Comparison of ENCODE assay signal across 9 cellular contexts in the genomic region with DNA sequence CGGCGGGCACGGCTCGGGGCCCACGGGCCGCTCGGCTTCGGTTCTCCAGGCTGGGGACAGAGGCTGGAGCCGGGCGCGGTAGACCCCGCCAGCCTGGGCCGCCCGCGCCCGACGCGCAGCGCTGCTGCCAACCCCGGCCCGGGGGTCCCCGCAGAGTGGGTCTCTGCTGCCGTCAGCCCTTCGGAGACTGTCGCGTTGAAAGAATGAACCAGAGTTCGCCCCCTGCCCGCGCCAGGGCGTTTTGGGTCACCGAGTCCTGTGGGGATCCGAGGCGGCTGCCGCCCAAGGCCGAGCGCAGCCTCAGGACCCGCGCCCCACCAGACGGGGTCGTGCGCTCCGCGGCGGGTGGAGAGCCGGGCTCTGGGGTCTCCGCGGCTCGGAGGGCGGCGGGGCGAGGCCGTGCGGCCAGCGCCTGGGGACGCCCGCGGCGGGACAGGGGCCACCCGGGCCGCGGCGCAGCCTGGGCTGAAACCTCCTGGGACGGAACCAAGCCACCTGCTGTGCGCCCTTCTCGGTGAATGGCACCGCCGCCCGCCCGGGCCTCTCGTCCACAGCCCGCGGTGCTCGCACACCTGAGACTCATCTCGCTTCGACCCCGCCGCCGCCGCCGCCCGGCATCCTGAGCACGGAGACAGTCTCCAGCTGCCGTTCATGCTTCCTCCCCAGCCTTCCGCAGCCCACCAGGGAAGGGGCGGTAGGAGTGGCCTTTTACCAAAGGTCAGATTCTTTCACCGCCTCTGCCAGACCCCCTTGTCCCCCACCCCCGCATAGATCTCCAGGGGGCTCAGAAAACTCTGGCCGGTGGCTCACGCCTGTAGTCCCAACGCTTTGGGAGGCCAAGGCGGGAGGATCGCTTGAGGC. TPM values are rescaled to one million over a fixed set of nuclear protein-coding genes. Genes with fewer than 3 reads are reported as not detected.
DNase-seq lines count a peak whose midpoint lies in the region; ATAC-seq, FAIRE-seq and TF ChIP-seq lines count a peak whose summit lies in the region.
"Had no signal": no experiment of that assay in that cellular context is flagged by ENCODE, and none has a peak within 500 bp of the region (broad histone marks: within the 10 kb centered on the region; RNA-seq: fewer than 3 reads in every experiment).

No MANE protein-coding gene starts in this region.

- H3K27ac ChIP-seq in SK-N-SH (ENCODE audit: low read depth in 2 of 2, low read length in 1 of 2) (no peak overlapping the region), small intestine (ENCODE audit: low read depth in 1 of 2, low read length in 1 of 2) (no peak overlapping the region)

- 56% methylated on average over 25 of the region's 92 CpGs for WGBS in SK-N-SH (ENCODE audit: low lambda C conversion rate)
- WGBS in small intestine, 3 donors, result 4 to 9% (median 5%) methylated on average over 34 to 92 of the region's 92 CpGs

- no peak; the same call in 2 of the 3 replicates for ATAC-seq in SK-N-SH treated with all-trans-retinoic acid at 6 μM for 48 hours
- ATAC-seq in activated T-helper 17 cell treated with anti-CD3 and anti-CD28 coated beads, Interleukin-2, amount 50 U/mL, for 72 hours (replicated peaks), result peak; percentile 19
- ATAC-seq in HG02885 (IDR thresholded peaks at IDR 0.05; ENCODE audit: poor library complexity, unreplicated experiment), result no peak

- peaks cover 6% of the 10 kb centered on the region for H3K4me1 Mint-ChIP-seq in activated T-helper 17 cell treated with anti-CD3 and anti-CD28 coated beads, Interleukin-2, amount 50 U/mL, for 72 hours

- peak overlapping the region; percentile 52; the same call in 1 of the 2 replicates for H2AFZ ChIP-seq in SK-N-SH (ENCODE audit: low read depth)

- H3K27me3 Mint-ChIP-seq in activated T-helper 17 cell treated with anti-CD3 and anti-CD28 coated beads, Interleukin-2, amount 50 U/mL, for 72 hours, result peaks cover 5% of the 10 kb centered on the region

- H3K36me3 ChIP-seq in SK-N-SH (replicated peaks in 1 of 2; ENCODE audit: control insufficient read depth in 1 of 2, insufficient read depth in 2 of 2, low read length in 1 of 2) (peaks cover 7 to 26% of the 10 kb centered on the region in 2 experiments), small intestine (ENCODE audit: control insufficient read depth in 2 of 2, insufficient read depth in 2 of 2, low read length in 2 of 2) (peaks cover 13% of the 10 kb centered on the region in 2 donors)

- no peak for TF ChIP-seq RAD21 in SK-N-SH (IDR thresholded peaks at IDR 0.05; ENCODE audit: low read length)

- H3K27ac Mint-ChIP-seq in activated T-helper 17 cell treated with anti-CD3 and anti-CD28 coated beads, Interleukin-2, amount 50 U/mL, for 72 hours, result peak overlapping the region; percentile 34

- peak; percentile 68 for DNase-seq in SK-N-SH
- DNase-seq in small intestine, result no peak
- no peak for DNase-seq in NCI-H345 treated with DMSO at 0.1 percent for 48 hours (lab: John Stamatoyannopoulos, UW; ENCODE audit: unreplicated experiment)
- DNase-seq in NCI-H1105 treated with DMSO at 0.1 percent for 48 hours (lab: John Stamatoyannopoulos, UW), result no peak

- H3K4me3 Mint-ChIP-seq in activated T-helper 17 cell treated with anti-CD3 and anti-CD28 coated beads, Interleukin-2, amount 50 U/mL, for 72 hours, result peak overlapping the region; percentile 63

- H3K9me2 ChIP-seq in SK-N-SH, result no peaks in the 10 kb centered on the region

- CTCF ChIA-PET in SK-N-SH (lab: Yijun Ruan, JAX), result interaction anchor here (0.6 to 5.7 kb wide), 4 partner anchors 12 to 152 kb away, joined by 3 to 30 read pairs (median 18); no protein-coding TSS in a partner anchor

- TF ChIP-seq EP300 in SK-N-SH (IDR thresholded peaks at IDR 0.05; ENCODE audit: borderline replicate concordance in 1 of 2, low read depth in 1 of 2, low read length in 1 of 2), result no peak

- H3F3A ChIP-seq in SK-N-SH (replicated peaks; ENCODE audit: insufficient read depth), result peaks cover 18% of the 10 kb centered on the region

- peak overlapping the region; percentile 55 to 69 for H3K4me3 ChIP-seq in SK-N-SH (ENCODE audit: low read depth in 2 of 2, low read length in 1 of 2)
- peak overlapping the region; percentile 31 for H3K4me3 ChIP-seq in iPS-11a (ENCODE audit: low read depth, low read length)
- peak overlapping the region; percentile 26 to 64 for H3K4me3 ChIP-seq in small intestine (ENCODE audit: low read depth in 1 of 2, low read length in 2 of 2)

- no peaks in the 10 kb centered on the region for H3K9me3 Mint-ChIP-seq in activated T-helper 17 cell treated with anti-CD3 and anti-CD28 coated beads, Interleukin-2, amount 50 U/mL, for 72 hours

- H3K36me3 Mint-ChIP-seq in activated T-helper 17 cell treated with anti-CD3 and anti-CD28 coated beads, Interleukin-2, amount 50 U/mL, for 72 hours (ENCODE audit: low read depth), result peaks cover 29% of the 10 kb centered on the region

- peak overlapping the region; percentile 82 for H3K4me2 ChIP-seq in SK-N-SH

- no peaks in the 10 kb centered on the region for H3K27me3 ChIP-seq in SK-N-SH (ENCODE audit: insufficient read depth)
- H3K27me3 ChIP-seq in small intestine (ENCODE audit: control insufficient read depth in 2 of 2, insufficient read depth in 2 of 2, low read length in 2 of 2), result peaks cover 6 to 7% of the 10 kb centered on the region in 2 donors

- no peak for FAIRE-seq in small intestine (lab: Jason Lieb, UNC)
- FAIRE-seq: G401.6 had no signal

- H3K9me3 ChIP-seq in SK-N-SH (no peaks in the 10 kb centered on the region), small intestine (ENCODE audit: control insufficient read depth, low read depth) (no peaks in the 10 kb centered on the region)

- H3K9ac ChIP-seq in SK-N-SH, result no peak overlapping the region

- POLR2A ChIA-PET in SK-N-SH (lab: Yijun Ruan, JAX), result interaction anchor here (0.9 to 3.4 kb wide), 5 partner anchors 9 to 49 kb away, joined by 4 to 14 read pairs (median 4); a partner anchor contains a TSS

- H3K4me1 ChIP-seq in SK-N-SH (ENCODE audit: control insufficient read depth in 1 of 2, insufficient read depth in 2 of 2, low read depth in 1 of 2, low read length in 1 of 2) (peaks cover 0 to 27% of the 10 kb centered on the region in 2 experiments; a peak in 2 of 4 replicates), small intestine (ENCODE audit: control insufficient read depth in 2 of 2, insufficient read depth in 1 of 2, low read depth in 1 of 2, low read length in 1 of 2) (peaks cover 0 to 2% of the 10 kb centered on the region in 2 donors)

- TF ChIP-seq CTCF in SK-N-SH (IDR thresholded peaks at IDR 0.05), result no peak

- 0 out of 2 replicates have a peak, but pooled peaks cover 4% of the 10 kb centered on the region for H4K20me1 ChIP-seq in SK-N-SH (ENCODE audit: insufficient read depth)

- no peaks in the 10 kb centered on the region for H3K79me2 ChIP-seq in SK-N-SH (ENCODE audit: insufficient read depth)

TF ChIP-seq in SK-N-SH, 30 proteins besides CTCF, POLR2A, EP300 and RAD21 (continues in another document):
- TF ChIP-seq TAF1 (IDR thresholded peaks at IDR 0.05; ENCODE audit: borderline replicate concordance, low read depth, low read length) (no peak), MEF2A (IDR thresholded peaks at IDR 0.05; ENCODE audit: borderline replicate concordance, low read depth) (no peak), FOXJ3 (CRISPR knock-in tag; IDR thresholded peaks at IDR 0.05) (no peak), RFX5 (IDR thresholded peaks at IDR 0.05; ENCODE audit: low read length) (no peak), TEAD4 (IDR thresholded peaks at IDR 0.05; ENCODE audit: borderline replicate concordance, insufficient read depth) (no peak), JUND (IDR thresholded peaks at IDR 0.05) (no peak)

TF ChIP-seq in SK-N-SH treated with all-trans-retinoic acid at 6 μM for 48 hours, 23 proteins besides CTCF, POLR2A, EP300 and RAD21 (continues in another document):
- TF ChIP-seq ZNF8 (CRISPR knock-in tag; IDR thresholded peaks at IDR 0.05) (no peak), ARNTL (CRISPR knock-in tag; IDR thresholded peaks at IDR 0.05; ENCODE audit: borderline replicate concordance, low read depth) (no peak), PPARA (CRISPR knock-in tag; IDR thresholded peaks at IDR 0.05; ENCODE audit: borderline replicate concordance) (no peak), TOX (CRISPR knock-in tag; IDR thresholded peaks at IDR 0.05; ENCODE audit: borderline replicate concordance) (no peak)
- TF ChIP-seq, protein P1, sequence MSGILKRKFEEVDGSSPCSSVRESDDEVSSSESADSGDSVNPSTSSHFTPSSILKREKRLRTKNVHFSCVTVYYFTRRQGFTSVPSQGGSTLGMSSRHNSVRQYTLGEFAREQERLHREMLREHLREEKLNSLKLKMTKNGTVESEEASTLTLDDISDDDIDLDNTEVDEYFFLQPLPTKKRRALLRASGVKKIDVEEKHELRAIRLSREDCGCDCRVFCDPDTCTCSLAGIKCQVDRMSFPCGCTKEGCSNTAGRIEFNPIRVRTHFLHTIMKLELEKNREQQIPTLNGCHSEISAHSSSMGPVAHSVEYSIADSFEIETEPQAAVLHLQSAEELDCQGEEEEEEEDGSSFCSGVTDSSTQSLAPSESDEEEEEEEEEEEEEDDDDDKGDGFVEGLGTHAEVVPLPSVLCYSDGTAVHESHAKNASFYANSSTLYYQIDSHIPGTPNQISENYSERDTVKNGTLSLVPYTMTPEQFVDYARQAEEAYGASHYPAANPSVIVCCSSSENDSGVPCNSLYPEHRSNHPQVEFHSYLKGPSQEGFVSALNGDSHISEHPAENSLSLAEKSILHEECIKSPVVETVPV (CRISPR knock-in tag; IDR thresholded peaks at IDR 0.05), result no peak

RNA-seq across cellular contexts. Expression of a gene that starts 0.7 kb away (rescaled TPM):
- polyA plus RNA-seq in SK-N-SH (2012; rRNA removed) (0.81 and 0.84 TPM in 2 replicates), small intestine (under 1 TPM; 0.27 to 0.70 (median 0.45) TPM)
- 0.54 and 0.58 TPM in 2 replicates for polyA plus RNA-seq in SK-N-SH (2012; cell fraction: cytosol; rRNA removed)
- 1.7 and 1.8 TPM in 2 replicates for polyA plus RNA-seq in SK-N-SH (2012; cell fraction: nucleus; rRNA removed)
- total RNA-seq in activated T-helper 17 cell treated with anti-CD3 and anti-CD28 coated beads, Interleukin-2, amount 50 U/mL, for 72 hours, result 1 to 10 TPM in 1 of 2 donors, under 1 TPM in 1; 0.48 to 5.3 TPM

RNA-seq across cellular contexts. Expression of a gene that starts 21.3 kb away (rescaled TPM):
- polyA plus RNA-seq in SK-N-SH (2012; rRNA removed) (0.94 and 1.4 TPM in 2 replicates), small intestine (under 1 TPM in 1 of 3 donors, not detected in 2; 0.27 TPM)
- polyA plus RNA-seq in SK-N-SH (2012; cell fraction: cytosol; rRNA removed), result 0.50 and 0.59 TPM in 2 replicates
- polyA plus RNA-seq in SK-N-SH (2012; cell fraction: nucleus; rRNA removed), result 1.5 and 1.7 TPM in 2 replicates
- not detected for total RNA-seq in activated T-helper 17 cell treated with anti-CD3 and anti-CD28 coated beads, Interleukin-2, amount 50 U/mL, for 72 hours

RNA-seq across cellular contexts. Expression of a gene that starts 21.7 kb away (rescaled TPM):
- polyA plus RNA-seq in SK-N-SH (2012; rRNA removed), result 65.6 and 78.9 TPM in 2 replicates
- polyA plus RNA-seq in SK-N-SH (2012; cell fraction: cytosol; rRNA removed), result 89.5 and 91.0 TPM in 2 replicates
- polyA plus RNA-seq in SK-N-SH (2012; cell fraction: nucleus; rRNA removed), result 114 and 139 TPM in 2 replicates
- total RNA-seq in activated T-helper 17 cell treated with anti-CD3 and anti-CD28 coated beads, Interleukin-2, amount 50 U/mL, for 72 hours, result 10 to 100 TPM; 44.0 to 50.5 TPM
- polyA plus RNA-seq in small intestine, result 10 to 100 TPM; 54.6 to 68.4 (median 61.1) TPM

RNA-seq across cellular contexts. Expression of a gene that starts 30.2 kb away (rescaled TPM):
- polyA plus RNA-seq in SK-N-SH (2012; rRNA removed), result not detected in 2 replicates
- polyA plus RNA-seq in SK-N-SH (2012; cell fraction: cytosol; rRNA removed), result not detected in 2 replicates
- not detected in 2 replicates for polyA plus RNA-seq in SK-N-SH (2012; cell fraction: nucleus; rRNA removed)
- total RNA-seq in activated T-helper 17 cell treated with anti-CD3 and anti-CD28 coated beads, Interleukin-2, amount 50 U/mL, for 72 hours, result not detected
- polyA plus RNA-seq in small intestine, result not detected
